In genomic region chr16:74216319-74216718, GRCh38 we compare ENCODE assay signal across 28 cellular contexts.
A peak's percentile ranks its signal among the peaks of the same experiment; 100 is the strongest.
DNase-seq lines count a peak whose midpoint lies in the region; ATAC-seq and TF ChIP-seq lines count a peak whose summit lies in the region.
"Had no signal": no experiment of that assay in that cellular context is flagged by ENCODE, and none has a peak within 500 bp of the region (broad histone marks: within the 10 kb centered on the region; RNA-seq: fewer than 3 reads in every experiment).

No MANE protein-coding gene starts in this region.

- TF ChIP-seq POLR2A in suprapubic skin (IDR thresholded peaks at IDR 0.05), result no peak

- no peaks in the 10 kb centered on the region for H3K79me1 ChIP-seq in mesendoderm (ENCODE audit: low read length)

- H2BK15ac ChIP-seq in mesendoderm (replicated peaks; ENCODE audit: low read depth), result no peak overlapping the region

- no peak overlapping the region for H3K23ac ChIP-seq in mesendoderm (ENCODE audit: low read length)

- H3K27me3 ChIP-seq in brain microvascular endothelial cell (replicated peaks) (no peaks in the 10 kb centered on the region), fibroblast of lung (ENCODE audit: control insufficient read depth, insufficient read depth, low read length) (no peaks in the 10 kb centered on the region), mesendoderm (ENCODE audit: insufficient read depth, low read length, poor library complexity) (no peaks in the 10 kb centered on the region), suprapubic skin (no peaks in the 10 kb centered on the region)
- H3K27me3 ChIP-seq: BLaER1 treated with 17β-estradiol and CSF1 and Interleukin-3, amounts not matched to agents 10 nM and 100 nM; dorsolateral prefrontal cortex; Peyer's patch; tibial nerve had no signal

- H3K79me2 ChIP-seq in fibroblast of lung (ENCODE audit: control insufficient read depth, insufficient read depth, low read length) (no peaks in the 10 kb centered on the region), mesendoderm (ENCODE audit: control insufficient read depth, insufficient read depth, low read length) (no peaks in the 10 kb centered on the region)

- H4K5ac ChIP-seq in mesendoderm (ENCODE audit: low read length), result no peak overlapping the region

- no peak overlapping the region for H3K4ac ChIP-seq in mesendoderm (ENCODE audit: low read depth, low read length)

- H3K27ac ChIP-seq in brain microvascular endothelial cell (no peak overlapping the region), fibroblast of lung (ENCODE audit: insufficient read depth, low read length) (no peak overlapping the region), mesendoderm (ENCODE audit: low read depth, low read length) (no peak overlapping the region), suprapubic skin (no peak overlapping the region)
- H3K27ac ChIP-seq: BLaER1 treated with 17β-estradiol and CSF1 and Interleukin-3, amounts not matched to agents 10 nM and 100 nM; dorsolateral prefrontal cortex; Peyer's patch; psoas muscle; tibial nerve had no signal

- in situ Hi-C loops in brain microvascular endothelial cell (cut with HindIII; ENCODE audit: low pct_ligation_motif_present, low sequenced_read_pairs), result no loop called here

- no peak overlapping the region for H2AK5ac ChIP-seq in mesendoderm (ENCODE audit: low read length)

- no peak overlapping the region for H3K4me3 ChIP-seq in brain microvascular endothelial cell (ENCODE audit: low read depth, low read length)
- H3K4me3 ChIP-seq in fibroblast of lung (replicated peaks in 1 of 4; ENCODE audit: control extremely low read depth in 1 of 4, insufficient read depth in 1 of 4, low read depth in 3 of 4, low read length in 4 of 4), result no peak overlapping the region
- no peak overlapping the region for H3K4me3 ChIP-seq in mesendoderm (ENCODE audit: low read length)
- H3K4me3 ChIP-seq in suprapubic skin, result no peak overlapping the region
- H3K4me3 ChIP-seq: BLaER1 treated with 17β-estradiol and CSF1 and Interleukin-3, amounts not matched to agents 10 nM and 100 nM; dorsolateral prefrontal cortex; Peyer's patch; psoas muscle; tibial nerve had no signal

- TF ChIP-seq CTCF in brain microvascular endothelial cell (IDR thresholded peaks at IDR 0.05; ENCODE audit: low read depth, low read length, missing control alignments) (no peak), fibroblast of lung (conservative IDR thresholded peaks at IDR 0.05 in 1 of 2, IDR thresholded peaks at IDR 0.05 in 1 of 2; ENCODE audit: low read depth in 1 of 2, low read length in 2 of 2) (no peak), suprapubic skin (IDR thresholded peaks at IDR 0.05) (no peak)

- ATAC-seq in GM18861 (IDR thresholded peaks at IDR 0.05; ENCODE audit: unreplicated experiment), result no peak
- ATAC-seq: activated CD8-positive, alpha-beta T cell treated with anti-CD3 and anti-CD28 coated beads, Interleukin-2, amount 10 ng/mL, durations not matched to agents 7 days and 5 days; activated naive CD4-positive, alpha-beta T cell treated with anti-CD3 and anti-CD28 coated beads, Interleukin-2, amount 50 U/mL, for 72 hours; psoas muscle had no signal

- no peaks in the 10 kb centered on the region for H4K20me1 ChIP-seq in fibroblast of lung (ENCODE audit: control insufficient read depth, extremely low read depth, insufficient read depth, low read length)
- H4K20me1 ChIP-seq: BLaER1 treated with 17β-estradiol and CSF1 and Interleukin-3, amounts not matched to agents 10 nM and 100 nM had no signal

- no peak overlapping the region for H3K56ac ChIP-seq in mesendoderm (ENCODE audit: low read length)

- H2AFZ ChIP-seq in fibroblast of lung (ENCODE audit: low read length), result no peak overlapping the region

- H2BK120ac ChIP-seq in mesendoderm (ENCODE audit: low read depth, low read length), result no peak overlapping the region

- no peaks in the 10 kb centered on the region for H3K4me1 ChIP-seq in fibroblast of lung (ENCODE audit: control insufficient read depth, extremely low read depth, insufficient read depth, low read length)
- H3K4me1 ChIP-seq in mesendoderm (ENCODE audit: control insufficient read depth, low read depth, low read length), result no peaks in the 10 kb centered on the region
- no peaks in the 10 kb centered on the region for H3K4me1 ChIP-seq in suprapubic skin
- H3K4me1 ChIP-seq: Caco-2, Peyer's patch, psoas muscle, tibial nerve had no signal

- TF ChIP-seq EP300 in suprapubic skin (IDR thresholded peaks at IDR 0.05), result no peak

- H3K36me3 ChIP-seq in brain microvascular endothelial cell (replicated peaks) (no peaks in the 10 kb centered on the region), fibroblast of lung (ENCODE audit: control insufficient read depth, insufficient read depth, low read length) (no peaks in the 10 kb centered on the region), mesendoderm (ENCODE audit: control insufficient read depth, insufficient read depth, low read length) (no peaks in the 10 kb centered on the region), suprapubic skin (no peaks in the 10 kb centered on the region)
- H3K36me3 ChIP-seq: BLaER1 treated with 17β-estradiol and CSF1 and Interleukin-3, amounts not matched to agents 10 nM and 100 nM; Peyer's patch; tibial nerve had no signal

- H2BK5ac ChIP-seq in mesendoderm (ENCODE audit: low read length), result no peak overlapping the region

- WGBS in mesendoderm (ENCODE audit: extremely low coverage, insufficient coverage, low lambda C conversion rate), result no CpG with 5 or more reads among the region's 4 CpGs
- 78% methylated on average over 4 of the region's 4 CpGs for WGBS in suprapubic skin

- no peaks in the 10 kb centered on the region for H3K9me3 ChIP-seq in fibroblast of lung (ENCODE audit: control insufficient read depth, insufficient read depth, low read depth, low read length)
- no peaks in the 10 kb centered on the region for H3K9me3 ChIP-seq in suprapubic skin
- H3K9me3 ChIP-seq: BLaER1 treated with 17β-estradiol and CSF1 and Interleukin-3, amounts not matched to agents 10 nM and 100 nM; Caco-2; Peyer's patch; psoas muscle; tibial nerve had no signal

- H3K9ac ChIP-seq in fibroblast of lung (ENCODE audit: insufficient read depth, low read length) (no peak overlapping the region), mesendoderm (ENCODE audit: low read length) (no peak overlapping the region)
- H3K9ac ChIP-seq: BLaER1 treated with 17β-estradiol and CSF1 and Interleukin-3, amounts not matched to agents 10 nM and 100 nM had no signal

- H3K18ac ChIP-seq in mesendoderm (ENCODE audit: low read length), result no peak overlapping the region

- DNase-seq in HCEC 1CT (peak; percentile 1), brain microvascular endothelial cell (peak; percentile 25), fibroblast of lung (ENCODE audit: low read depth in 2 of 2) (peak; percentile 11 to 44), mesendoderm (peak; percentile 86), HPDE6-E6E7 (ENCODE audit: extremely low spot score) (no peak), suprapubic skin (ENCODE audit: low spot score in 2 of 2) (no peak)
- no peak for DNase-seq in activated naive CD4-positive, alpha-beta T cell treated with anti-CD3 and anti-CD28 coated beads, Interleukin-2, amount 50 U/mL, for 16 hours
- DNase-seq: activated CD8-positive, alpha-beta T cell treated with anti-CD3 and anti-CD28 coated beads, Interleukin-2, amount 10 ng/mL, durations not matched to agents 7 days and 5 days; anterior cingulate cortex; Caco-2; DMS79; dorsolateral prefrontal cortex; head of caudate nucleus; HFFc6; midbrain; naive B cell; NCI-H1048; NCI-H446 treated with DMSO at 0.1 percent for 48 hours; NCI-H82; nucleus accumbens; Peyer's patch; psoas muscle; SHP77; stimulated activated CD4-positive, alpha-beta T cell treated with anti-CD3 and anti-CD28 coated beads, Interleukin-4, amount 100 ng/mL, for 24 hours had no signal

- no peak overlapping the region for H4K8ac ChIP-seq in mesendoderm (ENCODE audit: low read depth, low read length)

- H3K4me2 ChIP-seq in fibroblast of lung (ENCODE audit: extremely low read depth, insufficient read depth, low read length), result no peak overlapping the region
- no peak overlapping the region for H3K4me2 ChIP-seq in mesendoderm (ENCODE audit: low read length)
- H3K4me2 ChIP-seq: BLaER1 treated with 17β-estradiol and CSF1 and Interleukin-3, amounts not matched to agents 10 nM and 100 nM had no signal

Comparison
In these comparisons a context has a peak if more than half of its experiments do, and no peak if none do; other contexts are left out.
1. DNase-seq: peak in HCEC 1CT (single experiment), brain microvascular endothelial cell (single experiment), fibroblast of lung (2 of 2) and mesendoderm (single experiment); none in HPDE6-E6E7 (single experiment), activated naive CD4-positive, alpha-beta T cell treated with anti-CD3 and anti-CD28 coated beads, Interleukin-2, amount 50 U/mL, for 16 hours (single experiment) and suprapubic skin (0 of 2).